Comparison of ENCODE assay signal across 10 cellular contexts in the genomic region with DNA sequence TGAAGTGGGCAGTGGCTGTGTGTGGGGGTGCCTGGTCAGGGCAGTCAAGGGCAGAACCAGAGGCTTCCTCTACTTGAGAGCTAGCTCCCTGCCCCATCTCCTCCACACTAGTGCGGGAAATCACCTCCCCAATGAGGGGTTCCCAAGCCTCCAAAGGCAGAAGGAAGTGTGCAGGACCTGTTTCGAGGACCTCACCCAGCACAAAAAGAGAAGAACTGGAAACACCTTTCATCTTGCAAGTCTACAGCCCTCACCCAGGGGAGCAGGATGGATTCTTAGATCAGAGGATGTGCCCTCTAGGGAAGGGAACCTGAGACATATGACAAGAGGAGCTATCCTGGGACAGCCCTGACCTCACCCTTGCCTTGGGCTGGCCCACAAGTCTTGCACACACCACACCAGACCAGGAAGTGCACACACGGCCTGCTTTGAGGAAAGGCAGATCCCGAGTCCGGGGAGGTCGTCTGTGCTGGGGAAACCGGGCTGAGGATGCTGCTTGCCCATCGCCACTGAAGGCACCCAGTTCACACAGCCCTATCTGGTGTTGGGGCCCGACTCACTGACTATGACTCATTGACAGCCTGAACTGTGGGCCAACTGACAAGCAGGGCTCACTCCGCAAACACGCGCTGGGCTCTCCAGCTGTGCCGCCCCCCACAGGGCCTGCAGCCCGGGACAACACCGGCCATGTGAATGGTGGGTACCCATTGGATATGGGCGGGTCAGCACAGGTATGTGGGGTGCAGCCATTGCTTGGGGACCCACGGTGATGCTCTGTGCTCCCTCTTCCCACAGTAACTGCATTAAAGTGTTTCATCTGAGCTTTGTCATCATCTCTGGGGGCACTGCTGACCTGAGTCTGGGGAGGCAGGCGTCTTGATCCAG. TPM values are rescaled to one million over a fixed set of nuclear protein-coding genes. Genes with fewer than 3 reads are reported as not detected.
DNase-seq lines count a peak whose midpoint lies in the region; ATAC-seq, FAIRE-seq and TF ChIP-seq lines count a peak whose summit lies in the region.
"Had no signal": no experiment of that assay in that cellular context is flagged by ENCODE, and none has a peak within 500 bp of the region (broad histone marks: within the 10 kb centered on the region; RNA-seq: fewer than 3 reads in every experiment).

No MANE protein-coding gene starts in this region.

- no peaks in the 10 kb centered on the region for H3K36me3 ChIP-seq in ovary

- peaks cover 57% of the 10 kb centered on the region for H3K4me1 Mint-ChIP-seq in activated CD4-positive, alpha-beta T cell treated with anti-CD3 and anti-CD28 coated beads, Interleukin-2, amount 10 ng/mL, durations not matched to agents 24 days and 14 days

- H3K27ac ChIP-seq in 22Rv1 (peak overlapping the region; percentile 96), ovary (no peak overlapping the region)

- no peak for TF ChIP-seq POLR2A in erythroblast (IDR thresholded peaks at IDR 0.05; ENCODE audit: low read length)
- TF ChIP-seq POLR2A in ovary (IDR thresholded peaks at IDR 0.05) = no peak

- peaks cover 5% of the 10 kb centered on the region for H3K27me3 ChIP-seq in ovary
- H3K27me3 ChIP-seq: body of pancreas had no signal

- DNase-seq in HTR-8/SVneo (ENCODE audit: insufficient read length, low spot score) (peak; percentile 74), erythroblast (lab: John Stamatoyannopoulos, UW) (peak; percentile 63 to 67), cortex of kidney (lab: John Stamatoyannopoulos, UW) (no peak), ovary (no peak)
- DNase-seq in activated CD4-positive, alpha-beta T cell treated with anti-CD3 and anti-CD28 coated beads, Interleukin-2, amount 10 ng/mL, durations not matched to agents 24 days and 14 days = peak; percentile 86
- peak; percentile 39 for DNase-seq in stimulated activated CD8-positive, alpha-beta memory T cell treated with anti-CD3 and anti-CD28 coated beads, Interleukin-12 subunit alpha, Interleukin-12 subunit beta, amount 100 ng/mL, for 1 hour (ENCODE audit: low read depth)

- H3K4me1 ChIP-seq in ovary (ENCODE audit: insufficient read depth) = peaks cover 15% of the 10 kb centered on the region

- no peak for ATAC-seq in HG02763 (IDR thresholded peaks at IDR 0.05; ENCODE audit: unreplicated experiment)
- ATAC-seq: body of pancreas had no signal

- peak; percentile 89 for FAIRE-seq in HTR-8/SVneo (lab: Jason Lieb, UNC)
- FAIRE-seq: G401.6 had no signal

- H3K9me3 Mint-ChIP-seq in activated CD4-positive, alpha-beta T cell treated with anti-CD3 and anti-CD28 coated beads, Interleukin-2, amount 10 ng/mL, durations not matched to agents 24 days and 14 days = no peaks in the 10 kb centered on the region

- 60 to 66% (median 61%) methylated on average over 18 of the region's 18 CpGs for WGBS in ovary, 3 donors

- no peak overlapping the region for H3K4me3 ChIP-seq in ovary

- H3K4me3 Mint-ChIP-seq in activated CD4-positive, alpha-beta T cell treated with anti-CD3 and anti-CD28 coated beads, Interleukin-2, amount 10 ng/mL, durations not matched to agents 24 days and 14 days = peak overlapping the region; percentile 87

- intact Hi-C loops in activated CD4-positive, alpha-beta T cell treated with anti-CD3 and anti-CD28 coated beads, Interleukin-2, amount 10 ng/mL, durations not matched to agents 24 days and 14 days (cut with micrococcal nuclease) = loop anchor here (5.0 to 10.0 kb wide), 2 partner anchors 243 to 440 kb away; a partner anchor contains a TSS
- intact Hi-C loops in ovary (cut with DNase I) = loop anchor here in 3 of 4 donors (2.0 to 10.0 kb wide), 3 partner anchors 21 to 440 kb away; a partner anchor contains a TSS

- no peaks in the 10 kb centered on the region for H3K27me3 Mint-ChIP-seq in activated CD4-positive, alpha-beta T cell treated with anti-CD3 and anti-CD28 coated beads, Interleukin-2, amount 10 ng/mL, durations not matched to agents 24 days and 14 days

- TF ChIP-seq CTCF in 22Rv1 (IDR thresholded peaks at IDR 0.05) = no peak
- no peak for TF ChIP-seq CTCF in ovary (IDR thresholded peaks at IDR 0.05)

- no peaks in the 10 kb centered on the region for H3K9me3 ChIP-seq in ovary
- H3K9me3 ChIP-seq: body of pancreas had no signal

- peak overlapping the region; percentile 92 for H3K27ac Mint-ChIP-seq in activated CD4-positive, alpha-beta T cell treated with anti-CD3 and anti-CD28 coated beads, Interleukin-2, amount 10 ng/mL, durations not matched to agents 24 days and 14 days

- TF ChIP-seq EP300 in ovary (IDR thresholded peaks at IDR 0.05) = no peak

- peaks cover 39% of the 10 kb centered on the region for H3K36me3 Mint-ChIP-seq in activated CD4-positive, alpha-beta T cell treated with anti-CD3 and anti-CD28 coated beads, Interleukin-2, amount 10 ng/mL, durations not matched to agents 24 days and 14 days (ENCODE audit: low read depth)

RNA-seq across cellular contexts. Expression of a gene that starts 1.8 kb away (rescaled TPM):
- total RNA-seq in activated CD4-positive, alpha-beta T cell treated with anti-CD3 and anti-CD28 coated beads, Interleukin-2, amount 10 ng/mL, durations not matched to agents 24 days and 14 days = 34.4 and 37.5 TPM in 2 replicates
- 1 to 10 TPM in 2 of 7 donors, under 1 TPM in 5; 0.20 to 3.1 (median 0.65) TPM for total RNA-seq in ovary
- under 1 TPM; 0.27 to 0.50 TPM for polyA plus RNA-seq in ovary

RNA-seq across cellular contexts. Expression of a gene that starts 3.3 kb away (rescaled TPM):
- 79.5 and 81.3 TPM in 2 replicates for total RNA-seq in activated CD4-positive, alpha-beta T cell treated with anti-CD3 and anti-CD28 coated beads, Interleukin-2, amount 10 ng/mL, durations not matched to agents 24 days and 14 days
- 10 to 100 TPM; 46.5 to 84.9 (median 73.4) TPM for total RNA-seq in ovary
- polyA plus RNA-seq in ovary = 10 to 100 TPM; 60.0 to 61.6 TPM

RNA-seq across cellular contexts. Expression of a gene that starts 7.9 kb away (rescaled TPM):
- 26.0 and 26.9 TPM in 2 replicates for total RNA-seq in activated CD4-positive, alpha-beta T cell treated with anti-CD3 and anti-CD28 coated beads, Interleukin-2, amount 10 ng/mL, durations not matched to agents 24 days and 14 days
- total RNA-seq in ovary = 10 to 100 TPM in 5 of 7 donors, 1 to 10 TPM in 2; 6.3 to 24.7 (median 22.3) TPM
- polyA plus RNA-seq in ovary = 10 to 100 TPM in 1 of 2 donors, 1 to 10 TPM in 1; 2.5 to 14.0 TPM

RNA-seq across cellular contexts. Expression of a gene that starts 21.4 kb away (rescaled TPM):
- total RNA-seq in activated CD4-positive, alpha-beta T cell treated with anti-CD3 and anti-CD28 coated beads, Interleukin-2, amount 10 ng/mL, durations not matched to agents 24 days and 14 days = 48.1 and 49.5 TPM in 2 replicates
- 10 to 100 TPM; 32.0 to 58.6 (median 47.0) TPM for total RNA-seq in ovary
- polyA plus RNA-seq in ovary = 10 to 100 TPM in 1 of 2 donors, 1 to 10 TPM in 1; 6.6 to 54.4 TPM

RNA-seq across cellular contexts. Expression of a gene that starts 58.3 kb away (rescaled TPM):
- 5.5 and 6.8 TPM in 2 replicates for total RNA-seq in activated CD4-positive, alpha-beta T cell treated with anti-CD3 and anti-CD28 coated beads, Interleukin-2, amount 10 ng/mL, durations not matched to agents 24 days and 14 days
- total RNA-seq in ovary = 1 to 10 TPM in 6 of 7 donors, under 1 TPM in 1; 0.60 to 2.8 (median 1.8) TPM
- polyA plus RNA-seq in ovary = under 1 TPM; 0.20 to 0.61 TPM

Comparison
In these comparisons a context has a peak if more than half of its experiments do, and no peak if none do; other contexts are left out.
1. DNase-seq: peak in HTR-8/SVneo (single experiment), activated CD4-positive, alpha-beta T cell treated with anti-CD3 and anti-CD28 coated beads, Interleukin-2, amount 10 ng/mL, durations not matched to agents 24 days and 14 days (single experiment), erythroblast (2 of 2) and stimulated activated CD8-positive, alpha-beta memory T cell treated with anti-CD3 and anti-CD28 coated beads, Interleukin-12 subunit alpha, Interleukin-12 subunit beta, amount 100 ng/mL, for 1 hour (single experiment); none in cortex of kidney (single experiment) and ovary (0 of 5).